9 cellular contexts compared by ENCODE assay signal in genomic region chr16:71961066-71962039, GRCh38. TPM values are rescaled to one million over a fixed set of nuclear protein-coding genes. Genes with fewer than 3 reads are reported as not detected.
A peak's percentile ranks its signal among the peaks of the same experiment; 100 is the strongest.
DNase-seq lines count a peak whose midpoint lies in the region; ATAC-seq and TF ChIP-seq lines count a peak whose summit lies in the region.
"Had no signal": no experiment of that assay in that cellular context is flagged by ENCODE, and none has a peak within 500 bp of the region (broad histone marks: within the 10 kb centered on the region; RNA-seq: fewer than 3 reads in every experiment).

No MANE protein-coding gene starts in this region.

- H3K36me3 Mint-ChIP-seq in neural progenitor cell: no peaks in the 10 kb centered on the region
- H3K36me3 Mint-ChIP-seq: activated naive CD4-positive, alpha-beta T cell treated with anti-CD3 and anti-CD28 coated beads, Interleukin-2, amount 50 U/mL, for 24 hours had no signal

- H3K27me3 Mint-ChIP-seq in neural progenitor cell (ENCODE audit: insufficient read depth, low read depth): no peaks in the 10 kb centered on the region
- H3K27me3 Mint-ChIP-seq: activated naive CD4-positive, alpha-beta T cell treated with anti-CD3 and anti-CD28 coated beads, Interleukin-2, amount 50 U/mL, for 24 hours had no signal

- H3K27ac ChIP-seq in Peyer's patch: no peak overlapping the region
- H3K27ac ChIP-seq in neural progenitor cell: no peak overlapping the region
- no peak overlapping the region for H3K27ac ChIP-seq in stomach

- no peak overlapping the region for H3K4me2 ChIP-seq in neural progenitor cell

- H3K4me3 Mint-ChIP-seq in neural progenitor cell: no peak overlapping the region
- H3K4me3 Mint-ChIP-seq: activated naive CD4-positive, alpha-beta T cell treated with anti-CD3 and anti-CD28 coated beads, Interleukin-2, amount 50 U/mL, for 24 hours had no signal

- no peaks in the 10 kb centered on the region for H3K4me1 Mint-ChIP-seq in neural progenitor cell

- H3K4me3 ChIP-seq in Peyer's patch (no peak overlapping the region), fibroblast of pulmonary artery (replicated peaks; ENCODE audit: low read depth, low read length) (no peak overlapping the region), neural progenitor cell (no peak overlapping the region), stomach (no peak overlapping the region)

- TF ChIP-seq POLR2A in Peyer's patch (IDR thresholded peaks at IDR 0.05) (no peak), stomach (IDR thresholded peaks at IDR 0.05) (no peak)

- H3K36me3 ChIP-seq in Peyer's patch: no peaks in the 10 kb centered on the region
- no peaks in the 10 kb centered on the region for H3K36me3 ChIP-seq in neural progenitor cell
- H3K36me3 ChIP-seq in stomach: no peaks in the 10 kb centered on the region

- no peaks in the 10 kb centered on the region for H3F3A ChIP-seq in neural progenitor cell (ENCODE audit: low read depth)

- H3K9ac ChIP-seq in neural progenitor cell: no peak overlapping the region

- TF ChIP-seq CTCF in Peyer's patch (IDR thresholded peaks at IDR 0.05): peak; percentile 47 to 85 (median 80)
- TF ChIP-seq CTCF in fibroblast of pulmonary artery (IDR thresholded peaks at IDR 0.05; ENCODE audit: low read length, missing control alignments): peak; percentile 78
- peak; percentile 87 for TF ChIP-seq CTCF in neural progenitor cell (IDR thresholded peaks at IDR 0.05)
- peak in 5 of 7 experiments; percentile 31 to 75 (median 71) for TF ChIP-seq CTCF in stomach (IDR thresholded peaks at IDR 0.05)

- peak; percentile 71 for ATAC-seq in GM21381 (IDR thresholded peaks at IDR 0.05; ENCODE audit: unreplicated experiment)

- H3K4me1 ChIP-seq in Peyer's patch: no peaks in the 10 kb centered on the region
- no peaks in the 10 kb centered on the region for H3K4me1 ChIP-seq in neural progenitor cell
- H3K4me1 ChIP-seq in stomach: peaks cover 0 to 5% (median 0%) of the 10 kb centered on the region in 4 donors

- H4K20me1 ChIP-seq in neural progenitor cell (ENCODE audit: low read depth): no peaks in the 10 kb centered on the region

- H2AFZ ChIP-seq in neural progenitor cell (replicated peaks): peak overlapping the region; percentile 41

- intact Hi-C loops in stomach (cut with DNase I; ENCODE audit: low total_unique reads): no loop called here

- no peaks in the 10 kb centered on the region for H3K27me3 ChIP-seq in Peyer's patch
- no peaks in the 10 kb centered on the region for H3K27me3 ChIP-seq in neural progenitor cell
- H3K27me3 ChIP-seq in stomach: no peaks in the 10 kb centered on the region

- H3K79me2 ChIP-seq in neural progenitor cell (ENCODE audit: low read depth): no peaks in the 10 kb centered on the region

- WGBS in stomach, 5 donors: 48 to 61% (median 55%) methylated on average over 10 to 14 of the region's 14 CpGs

- DNase-seq in COLO668 (lab: John Stamatoyannopoulos, UW; ENCODE audit: unreplicated experiment): peak; percentile 82
- DNase-seq in Kasumi-1 (lab: John Stamatoyannopoulos, UW): peak; percentile 84 to 89
- peak; percentile 76 to 94 (median 87) for DNase-seq in Peyer's patch
- DNase-seq in activated T-cell treated with anti-CD3 and anti-CD28 coated beads, Interleukin-2, amount 50 U/mL, for 48 hours: peak; percentile 88 to 91
- peak; percentile 92 for DNase-seq in fibroblast of pulmonary artery (ENCODE audit: low read depth)
- peak; percentile 88 for DNase-seq in neural progenitor cell (ENCODE audit: low spot score)
- peak; percentile 88 for DNase-seq in stomach

- no peak for TF ChIP-seq EP300 in stomach (IDR thresholded peaks at IDR 0.05)

- H3K9me3 ChIP-seq in Peyer's patch (no peaks in the 10 kb centered on the region), neural progenitor cell (ENCODE audit: low read depth) (no peaks in the 10 kb centered on the region), stomach (no peaks in the 10 kb centered on the region)

- peak overlapping the region; percentile 39 for H3K27ac Mint-ChIP-seq in neural progenitor cell
- H3K27ac Mint-ChIP-seq: activated naive CD4-positive, alpha-beta T cell treated with anti-CD3 and anti-CD28 coated beads, Interleukin-2, amount 50 U/mL, for 24 hours had no signal

- no peaks in the 10 kb centered on the region for H3K9me3 Mint-ChIP-seq in neural progenitor cell
- H3K9me3 Mint-ChIP-seq: activated naive CD4-positive, alpha-beta T cell treated with anti-CD3 and anti-CD28 coated beads, Interleukin-2, amount 50 U/mL, for 24 hours had no signal

RNA-seq across cellular contexts. Expression of gene PKD1L3, which starts 38.8 kb away (rescaled TPM):
- total RNA-seq in Peyer's patch (1 to 10 TPM; 1.4 to 2.5 (median 1.8) TPM), neural progenitor cell (ENCODE audit: low replicate concordance) (0.03 and 0.04 TPM in 2 replicates), stomach (1 to 10 TPM in 1 of 5 donors, under 1 TPM in 1, not detected in 3; 0.92 to 5.3 TPM)
- polyA plus RNA-seq in stomach: under 1 TPM in 1 of 3 donors, not detected in 2; 0.15 TPM

RNA-seq across cellular contexts. Expression of gene DHODH, which starts 47.2 kb away (rescaled TPM):
- total RNA-seq in Peyer's patch: 1 to 10 TPM in 3 of 4 donors, under 1 TPM in 1; 0.88 to 8.9 (median 5.8) TPM
- total RNA-seq in neural progenitor cell (ENCODE audit: low replicate concordance): 7.2 and 12.1 TPM in 2 replicates
- total RNA-seq in stomach: 1 to 10 TPM in 4 of 5 donors, not detected in 1; 1.2 to 4.5 (median 3.8) TPM
- polyA plus RNA-seq in stomach: 1 to 10 TPM; 2.7 to 6.0 (median 3.6) TPM
